Comparison of ENCODE assay signal across 29 cellular contexts in the genomic region with DNA sequence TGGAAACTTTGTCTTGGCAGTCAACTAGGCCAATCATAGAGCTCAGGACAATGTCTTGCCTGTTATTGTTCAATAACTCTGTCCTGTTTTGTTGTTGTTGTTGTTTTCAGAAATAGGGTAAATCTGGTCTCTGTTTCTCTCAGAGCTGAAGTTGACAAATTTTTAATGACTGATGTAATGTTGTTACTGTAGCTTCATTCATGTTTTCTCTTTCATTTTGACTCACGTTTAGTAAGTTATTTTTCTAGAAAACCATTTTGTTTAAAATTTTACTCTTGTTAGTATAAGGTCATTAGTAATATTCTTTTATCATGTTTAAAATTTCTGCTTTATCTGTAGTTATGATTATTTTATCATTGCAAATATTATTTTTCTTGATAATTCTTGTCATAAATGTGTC. TPM values are rescaled to one million over a fixed set of nuclear protein-coding genes. Genes with fewer than 3 reads are reported as not detected.
"Had no signal": no experiment of that assay in that cellular context is flagged by ENCODE, and none has a peak within 500 bp of the region (broad histone marks: within the 10 kb centered on the region; RNA-seq: fewer than 3 reads in every experiment).

No MANE protein-coding gene starts in this region.

- H3K27ac ChIP-seq: ascending aorta, breast epithelium, cardiac muscle cell, coronary artery, dorsolateral prefrontal cortex, epithelial cell of prostate, esophagus squamous epithelium, gastroesophageal sphincter, heart right ventricle, hepatocyte had no signal

- H3K9me3 ChIP-seq: ascending aorta, breast epithelium, esophagus squamous epithelium, gastroesophageal sphincter had no signal

- H3K36me3 ChIP-seq: ascending aorta, breast epithelium, cardiac muscle cell, esophagus squamous epithelium, gastroesophageal sphincter, heart right ventricle had no signal

- H3K4me3 ChIP-seq: ascending aorta, breast epithelium, cardiac muscle cell, coronary artery, dorsolateral prefrontal cortex, esophagus squamous epithelium, gastroesophageal sphincter, heart right ventricle, hepatocyte had no signal

- DNase-seq: activated CD4-positive, alpha-beta memory T cell treated with anti-CD3 and anti-CD28 coated beads, Interleukin-2, amount 10 ng/mL, durations not matched to agents 7 days and 5 days; activated CD4-positive, alpha-beta T cell treated with anti-CD3 and anti-CD28 coated beads for 1 hour; activated CD4-positive, alpha-beta T cell treated with anti-CD3 and anti-CD28 coated beads for 4 hours; activated CD4-positive, alpha-beta T cell treated with anti-CD3 and anti-CD28 coated beads, Interleukin-2, amount 10 ng/mL, durations not matched to agents 7 days and 5 days; activated CD4-positive, alpha-beta T cell treated with anti-CD3 and anti-CD28 coated beads, Interleukin-2, amount 50 U/mL, for 4 hours; activated CD8-positive, alpha-beta memory T cell treated with anti-CD3 and anti-CD28 coated beads, Interleukin-2, amount 50 U/mL, for 48 hours; activated gamma-delta T cell; activated naive CD4-positive, alpha-beta T cell; activated naive CD4-positive, alpha-beta T cell treated with anti-CD3 and anti-CD28 coated beads, Interleukin-2, amount 10 ng/mL, durations not matched to agents 7 days and 5 days; activated naive CD8-positive, alpha-beta T cell treated with anti-CD3 and anti-CD28 coated beads, Interleukin-2, amount 10 ng/mL, durations not matched to agents 7 days and 5 days; activated T-cell treated with anti-CD3 and anti-CD28 coated beads for 4 hours; activated T-cell treated with anti-CD3 and anti-CD28 coated beads, Interleukin-2, amount 50 U/mL, for 24 hours; activated T-cell treated with anti-CD3 and anti-CD28 coated beads, Interleukin-2, amount 50 U/mL, for 72 hours; dorsolateral prefrontal cortex; effector memory CD4-positive, alpha-beta T cell; esophagus squamous epithelium; foreskin melanocyte; heart right ventricle; T-helper 2 cell had no signal

- H3K27me3 ChIP-seq: ascending aorta, breast epithelium, cardiac muscle cell, dorsolateral prefrontal cortex, esophagus squamous epithelium, gastroesophageal sphincter, heart right ventricle, hepatocyte had no signal

- H3K79me2 ChIP-seq: hepatocyte had no signal

- FAIRE-seq: endothelial cell of umbilical vein had no signal

- H3K4me1 ChIP-seq: ascending aorta, breast epithelium, esophagus squamous epithelium, gastroesophageal sphincter, heart right ventricle had no signal

- ATAC-seq: activated naive CD4-positive, alpha-beta T cell treated with anti-CD3 and anti-CD28 coated beads, Interleukin-2, amount 50 U/mL, for 72 hours; activated T-cell treated with anti-CD3 and anti-CD28 coated beads, Interleukin-2, amount 50 U/mL, for 72 hours; gastroesophageal sphincter; heart right ventricle; WTC11 had no signal

- H3K4me2 ChIP-seq: hepatocyte had no signal

- H2AFZ ChIP-seq: hepatocyte had no signal

RNA-seq across cellular contexts. Expression of a gene that starts 51.6 kb away (rescaled TPM):
- total RNA-seq: activated CD4-positive, alpha-beta memory T cell treated with anti-CD3 and anti-CD28 coated beads, Interleukin-2, amount 10 ng/mL, durations not matched to agents 7 days and 5 days; activated CD4-positive, alpha-beta T cell treated with anti-CD3 and anti-CD28 coated beads, Interleukin-2, amount 10 ng/mL, durations not matched to agents 7 days and 5 days; activated naive CD4-positive, alpha-beta T cell treated with anti-CD3 and anti-CD28 coated beads, Interleukin-2, amount 50 U/mL, for 72 hours; activated T-cell treated with anti-CD3 and anti-CD28 coated beads, Interleukin-2, amount 50 U/mL, for 72 hours; ascending aorta; endothelial cell of umbilical vein had no signal
- polyA plus RNA-seq: endothelial cell of umbilical vein had no signal
